1 cellular context compared by ENCODE assay signal in the genomic region with DNA sequence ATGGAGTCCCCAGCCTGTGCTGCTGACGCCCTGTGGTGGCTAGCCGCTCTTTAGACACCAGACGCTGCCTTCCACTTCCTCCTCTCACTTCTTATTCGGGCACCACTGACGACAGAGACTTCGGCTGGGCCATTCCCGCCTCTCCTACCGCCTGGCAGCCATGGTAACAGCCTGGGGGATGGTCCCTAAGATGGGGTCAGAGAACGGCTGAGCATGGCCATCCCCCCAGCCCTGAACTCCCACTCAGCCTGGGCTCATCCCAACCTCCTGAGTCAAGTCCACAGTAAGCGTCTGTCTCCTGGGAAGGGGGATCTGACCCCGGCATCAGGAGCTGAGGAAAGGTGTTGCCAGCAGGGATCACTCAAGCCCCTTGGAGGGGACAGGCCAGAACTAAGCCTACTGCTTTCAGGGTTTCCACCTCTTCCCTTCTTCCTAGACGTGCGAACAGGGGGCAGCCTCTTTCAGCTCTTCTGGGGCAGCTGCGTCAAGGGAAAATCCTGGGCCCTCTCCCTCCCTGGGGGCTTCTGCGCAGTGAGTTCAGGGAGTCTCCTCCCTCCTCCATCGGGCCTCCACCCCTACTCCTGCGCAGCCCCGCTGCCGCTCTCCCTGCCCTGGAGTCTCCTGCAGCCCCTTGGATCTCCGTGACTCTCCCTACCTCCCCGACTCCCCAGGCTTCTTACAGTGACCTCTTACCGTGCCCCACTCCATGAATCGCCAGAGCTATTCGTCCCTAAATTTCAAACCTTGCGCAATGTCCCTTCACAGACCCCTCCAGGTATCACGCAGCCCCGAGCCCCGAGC.
TF ChIP-seq lines count a peak whose summit lies in the region.

No MANE protein-coding gene starts in this region.

TF ChIP-seq in IMR-90, 13 proteins besides CTCF, POLR2A, EP300 and RAD21:
- TF ChIP-seq CEBPB (IDR thresholded peaks at IDR 0.05; ENCODE audit: low read depth, low read length), result peak; percentile 75
- TF ChIP-seq, protein P1, sequence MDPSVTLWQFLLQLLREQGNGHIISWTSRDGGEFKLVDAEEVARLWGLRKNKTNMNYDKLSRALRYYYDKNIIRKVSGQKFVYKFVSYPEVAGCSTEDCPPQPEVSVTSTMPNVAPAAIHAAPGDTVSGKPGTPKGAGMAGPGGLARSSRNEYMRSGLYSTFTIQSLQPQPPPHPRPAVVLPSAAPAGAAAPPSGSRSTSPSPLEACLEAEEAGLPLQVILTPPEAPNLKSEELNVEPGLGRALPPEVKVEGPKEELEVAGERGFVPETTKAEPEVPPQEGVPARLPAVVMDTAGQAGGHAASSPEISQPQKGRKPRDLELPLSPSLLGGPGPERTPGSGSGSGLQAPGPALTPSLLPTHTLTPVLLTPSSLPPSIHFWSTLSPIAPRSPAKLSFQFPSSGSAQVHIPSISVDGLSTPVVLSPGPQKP (IDR thresholded peaks at IDR 0.05; ENCODE audit: borderline replicate concordance, low read depth, low read length), result no peak
